In the genomic region with DNA sequence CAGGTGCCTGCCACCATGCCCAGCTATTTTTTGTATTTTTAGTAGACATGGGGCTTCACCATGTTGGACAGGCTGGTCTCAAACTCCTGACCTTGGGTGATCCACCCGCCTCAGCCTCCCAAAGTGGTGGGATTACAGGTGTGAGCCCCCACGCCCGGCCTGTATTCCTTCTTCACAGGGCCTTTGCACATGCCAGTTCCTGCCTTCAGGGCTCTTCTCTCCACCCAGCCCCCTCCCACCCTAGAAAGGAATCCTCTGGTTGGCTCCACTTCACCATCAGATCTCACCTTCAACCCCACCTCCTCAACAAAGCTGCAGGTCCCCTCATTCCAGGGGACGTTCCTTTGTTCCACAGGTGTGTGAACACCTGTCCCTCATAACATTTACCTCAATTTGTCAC, we compare ENCODE assay signal across 11 cellular contexts. TPM values are rescaled to one million over a fixed set of nuclear protein-coding genes. Genes with fewer than 3 reads are reported as not detected.
A peak's percentile ranks its signal among the peaks of the same experiment; 100 is the strongest.
DNase-seq lines count a peak whose midpoint lies in the region; ATAC-seq, FAIRE-seq and TF ChIP-seq lines count a peak whose summit lies in the region.
"Had no signal": no experiment of that assay in that cellular context is flagged by ENCODE, and none has a peak within 500 bp of the region (broad histone marks: within the 10 kb centered on the region; RNA-seq: fewer than 3 reads in every experiment).

No MANE protein-coding gene starts in this region.

- POLR2A ChIA-PET in activated CD4-positive, alpha-beta memory T cell treated with anti-CD3 and anti-CD28 coated beads for 36 hours (lab: Charles Lee): no interaction called here

- peaks cover 45% of the 10 kb centered on the region for H3K4me1 Mint-ChIP-seq in activated CD4-positive, alpha-beta memory T cell treated with anti-CD3 and anti-CD28 coated beads for 36 hours (ENCODE audit: low read depth)

- FAIRE-seq in frontal cortex (lab: Jason Lieb, UNC): no peak
- FAIRE-seq: kidney had no signal

- ATAC-seq in DND-41 (ENCODE audit: insufficient read depth, low read depth): no peak
- ATAC-seq in HG03442 (IDR thresholded peaks at IDR 0.05; ENCODE audit: unreplicated experiment): no peak
- ATAC-seq in HG03095 (IDR thresholded peaks at IDR 0.05; ENCODE audit: unreplicated experiment): no peak
- no peak for ATAC-seq in GM18505 (IDR thresholded peaks at IDR 0.05; ENCODE audit: unreplicated experiment)

- no peaks in the 10 kb centered on the region for H3K9me3 Mint-ChIP-seq in activated CD4-positive, alpha-beta memory T cell treated with anti-CD3 and anti-CD28 coated beads for 36 hours

- peaks cover 41% of the 10 kb centered on the region; the same call in 1 of the 2 replicates for H4K20me1 ChIP-seq in DND-41 (ENCODE audit: insufficient read depth, low read length)
- H4K20me1 ChIP-seq in hepatocyte (ENCODE audit: insufficient read depth, poor library complexity, severe bottlenecking): peaks cover 20% of the 10 kb centered on the region

- H3K79me2 ChIP-seq in DND-41 (ENCODE audit: insufficient read depth, low read length): peaks cover 54% of the 10 kb centered on the region
- peaks cover 52% of the 10 kb centered on the region for H3K79me2 ChIP-seq in hepatocyte

- H3K4me3 ChIP-seq in DND-41 (ENCODE audit: low read depth in 1 of 2, low read length in 2 of 2) (peak overlapping the region in 1 of 2 experiments; percentile 80; a peak in 2 of 4 replicates), hepatocyte (no peak overlapping the region)

- H3K4me1 ChIP-seq in DND-41 (ENCODE audit: insufficient read depth, low read length) (peaks cover 41% of the 10 kb centered on the region), hepatocyte (ENCODE audit: insufficient read depth) (peaks cover 22% of the 10 kb centered on the region)

- peaks cover 9% of the 10 kb centered on the region for H3K36me3 Mint-ChIP-seq in activated CD4-positive, alpha-beta memory T cell treated with anti-CD3 and anti-CD28 coated beads for 36 hours

- H3K27me3 Mint-ChIP-seq in activated CD4-positive, alpha-beta memory T cell treated with anti-CD3 and anti-CD28 coated beads for 36 hours: no peaks in the 10 kb centered on the region

- TF ChIP-seq CTCF in 22Rv1 (IDR thresholded peaks at IDR 0.05): no peak
- TF ChIP-seq CTCF in DND-41 (IDR thresholded peaks at IDR 0.05; ENCODE audit: borderline replicate concordance, extremely low read depth, low read length, poor library complexity, severe bottlenecking): no peak
- TF ChIP-seq CTCF in hepatocyte (IDR thresholded peaks at IDR 0.05; ENCODE audit: poor library complexity): no peak

- peaks cover 35% of the 10 kb centered on the region for H3K36me3 ChIP-seq in DND-41 (ENCODE audit: insufficient read depth, low read length)
- H3K36me3 ChIP-seq in hepatocyte (replicated peaks; ENCODE audit: insufficient read depth, low read depth): no peaks in the 10 kb centered on the region

- 98% methylated on average over 3 of the region's 4 CpGs for WGBS in hepatocyte (ENCODE audit: low lambda C conversion rate, missing lambda C conversion rate)

- no peaks in the 10 kb centered on the region for H3K9me2 ChIP-seq in hepatocyte (replicated peaks; ENCODE audit: insufficient read depth)

- H3K27me3 ChIP-seq in DND-41 (ENCODE audit: insufficient read depth, low read length, poor library complexity) (no peaks in the 10 kb centered on the region), hepatocyte (no peaks in the 10 kb centered on the region)

- H2AFZ ChIP-seq in DND-41 (ENCODE audit: low read depth, low read length) (no peak overlapping the region), hepatocyte (no peak overlapping the region)

- intact Hi-C loops in activated CD4-positive, alpha-beta memory T cell treated with anti-CD3 and anti-CD28 coated beads for 36 hours (cut with micrococcal nuclease): no loop called here

- H3K9me3 ChIP-seq in DND-41 (ENCODE audit: insufficient read depth, low read length, severe bottlenecking) (no peaks in the 10 kb centered on the region), hepatocyte (ENCODE audit: low read depth) (no peaks in the 10 kb centered on the region)

- DNase-seq in DND-41 (no peak), hepatocyte (ENCODE audit: low spot score) (no peak), frontal cortex (ENCODE audit: low spot score in 2 of 2) (no peak)
- no peak for DNase-seq in activated CD4-positive, alpha-beta memory T cell treated with anti-CD3 and anti-CD28 coated beads for 36 hours
- DNase-seq: kidney, NCI-H2171 treated with DMSO at 0.1 percent for 48 hours, SHP77 treated with DMSO at 0.1 percent for 48 hours had no signal

- CTCF ChIA-PET in activated CD4-positive, alpha-beta memory T cell treated with anti-CD3 and anti-CD28 coated beads for 36 hours (lab: Charles Lee): interaction anchor here (0.8 to 2.5 kb wide), 3 partner anchors 56 to 139 kb away, joined by 3 to 7 read pairs (median 3); no protein-coding TSS in a partner anchor

- H3K27ac ChIP-seq in 22Rv1 (peak overlapping the region; percentile 87), DND-41 (ENCODE audit: low read length) (no peak overlapping the region), hepatocyte (no peak overlapping the region)

- peak overlapping the region; percentile 89 for H3K27ac Mint-ChIP-seq in activated CD4-positive, alpha-beta memory T cell treated with anti-CD3 and anti-CD28 coated beads for 36 hours

- TF ChIP-seq POLR2A in GM18505 (IDR thresholded peaks at IDR 0.05; ENCODE audit: borderline replicate concordance, extremely low read depth, insufficient read depth, insufficient read length): no peak

- H3K9ac ChIP-seq in DND-41 (ENCODE audit: low read depth, low read length): peak overlapping the region; percentile 81; the same call in 1 of the 2 replicates

- H3K4me2 ChIP-seq in DND-41 (ENCODE audit: insufficient read depth, low read length) (peak overlapping the region; percentile 87), hepatocyte (peak overlapping the region; percentile 87)

- peak overlapping the region; percentile 97 for H3K4me3 Mint-ChIP-seq in activated CD4-positive, alpha-beta memory T cell treated with anti-CD3 and anti-CD28 coated beads for 36 hours

RNA-seq across cellular contexts. Expression of gene POLR3H, which starts 2.0 kb away (rescaled TPM):
- total RNA-seq in activated CD4-positive, alpha-beta memory T cell treated with anti-CD3 and anti-CD28 coated beads for 36 hours: 10 to 100 TPM; 23.3 to 23.8 TPM
- total RNA-seq in hepatocyte (14.5 and 17.5 TPM in 2 replicates), frontal cortex (24.1 TPM)
- 37.4 and 41.1 TPM in 2 replicates for polyA plus RNA-seq in hepatocyte

RNA-seq across cellular contexts. Expression of gene CSDC2, which starts 18.6 kb away (rescaled TPM):
- not detected for total RNA-seq in activated CD4-positive, alpha-beta memory T cell treated with anti-CD3 and anti-CD28 coated beads for 36 hours
- total RNA-seq in hepatocyte (1.7 and 2.7 TPM in 2 replicates), frontal cortex (8.6 TPM)
- 5.0 and 5.4 TPM in 2 replicates for polyA plus RNA-seq in hepatocyte

RNA-seq across cellular contexts. Expression of gene PMM1, which starts 47.4 kb away (rescaled TPM):
- 10 to 100 TPM; 45.1 to 46.4 TPM for total RNA-seq in activated CD4-positive, alpha-beta memory T cell treated with anti-CD3 and anti-CD28 coated beads for 36 hours
- total RNA-seq in hepatocyte (36.5 and 42.3 TPM in 2 replicates), frontal cortex (16.3 TPM)
- polyA plus RNA-seq in hepatocyte: 66.1 and 68.7 TPM in 2 replicates
